8 cellular contexts compared by ENCODE assay signal in genomic region chr7:140506788-140507464, GRCh38. TPM values are rescaled to one million over a fixed set of nuclear protein-coding genes. Genes with fewer than 3 reads are reported as not detected.
DNase-seq lines count a peak whose midpoint lies in the region; ATAC-seq and TF ChIP-seq lines count a peak whose summit lies in the region.

No MANE protein-coding gene starts in this region.

- no peak overlapping the region for H4K8ac ChIP-seq in mesenchymal stem cell (ENCODE audit: low read length)

- peak overlapping the region; percentile 22 to 79 for H2BK12ac ChIP-seq in mesenchymal stem cell (ENCODE audit: low read length in 2 of 2)

- peak; percentile 94 for DNase-seq in NCI-H1105 (lab: John Stamatoyannopoulos, UW)
- DNase-seq in astrocyte of the cerebellum (ENCODE audit: low read depth): peak; percentile 40
- peak; percentile 77 for DNase-seq in mesenchymal stem cell
- no peak for DNase-seq in Karpas-422
- DNase-seq in COLO829 (ENCODE audit: low spot score): no peak
- no peak for DNase-seq in kidney glomerular epithelial cell (lab: John Stamatoyannopoulos, UW)

- peaks cover 12% of the 10 kb centered on the region for H3K4me1 ChIP-seq in BLaER1
- peaks cover 11% of the 10 kb centered on the region for H3K4me1 ChIP-seq in mesenchymal stem cell (ENCODE audit: control insufficient read depth, insufficient read depth, low read depth, low read length)
- H3K4me1 ChIP-seq in Karpas-422 (ENCODE audit: low read length): no peaks in the 10 kb centered on the region

- H3K79me2 ChIP-seq in Karpas-422 (ENCODE audit: low read length): no peaks in the 10 kb centered on the region

- H4K20me1 ChIP-seq in BLaER1: no peaks in the 10 kb centered on the region
- H4K20me1 ChIP-seq in Karpas-422 (ENCODE audit: insufficient read depth, low read depth, low read length): no peaks in the 10 kb centered on the region

- H2AK5ac ChIP-seq in mesenchymal stem cell (ENCODE audit: low read length, severe bottlenecking): peak overlapping the region; percentile 95

- H3K4ac ChIP-seq in mesenchymal stem cell (ENCODE audit: low read depth in 1 of 2, low read length in 2 of 2): peak overlapping the region in 1 of 2 experiments; percentile 55

- 26% methylated on average over 5 of the region's 5 CpGs for WGBS in mesenchymal stem cell

- H3K27me3 ChIP-seq in BLaER1 (no peaks in the 10 kb centered on the region), mesenchymal stem cell (ENCODE audit: control insufficient read depth in 1 of 2, insufficient read depth in 1 of 2, low read length in 2 of 2) (no peaks in the 10 kb centered on the region), Karpas-422 (ENCODE audit: low read length) (no peaks in the 10 kb centered on the region)

- H3K4me2 ChIP-seq in BLaER1: peak overlapping the region; percentile 36
- H3K4me2 ChIP-seq in mesenchymal stem cell (ENCODE audit: low read length, poor library complexity, severe bottlenecking): peak overlapping the region; percentile 24
- no peak overlapping the region for H3K4me2 ChIP-seq in Karpas-422 (ENCODE audit: low read depth, low read length, poor library complexity, severe bottlenecking)

- no peaks in the 10 kb centered on the region for H3K9me2 ChIP-seq in Karpas-422 (replicated peaks; ENCODE audit: insufficient read depth, low read length)

- no peak overlapping the region for H3K27ac ChIP-seq in BLaER1
- H3K27ac ChIP-seq in mesenchymal stem cell (ENCODE audit: low read length, poor library complexity, severe bottlenecking): peak overlapping the region; percentile 64
- H3K27ac ChIP-seq in Karpas-422 (ENCODE audit: low read length): no peak overlapping the region

- H3K23ac ChIP-seq in mesenchymal stem cell (ENCODE audit: low read length in 2 of 2): no peak overlapping the region

- ATAC-seq in HG03097 (IDR thresholded peaks at IDR 0.05; ENCODE audit: low FRiP score, unreplicated experiment): no peak

- H3K9me3 ChIP-seq in BLaER1 (no peaks in the 10 kb centered on the region), mesenchymal stem cell (ENCODE audit: control insufficient read depth, low read length) (no peaks in the 10 kb centered on the region), Karpas-422 (ENCODE audit: low read length) (no peaks in the 10 kb centered on the region)

- H3K18ac ChIP-seq in mesenchymal stem cell (ENCODE audit: low read depth in 1 of 2, low read length in 2 of 2): peak overlapping the region; percentile 72 to 86

- no peak overlapping the region for H2BK5ac ChIP-seq in mesenchymal stem cell (ENCODE audit: low read depth, low read length, poor library complexity, severe bottlenecking)

- H3K4me3 ChIP-seq in BLaER1: no peak overlapping the region
- no peak overlapping the region for H3K4me3 ChIP-seq in astrocyte of the cerebellum (ENCODE audit: low read depth, low read length)
- H3K4me3 ChIP-seq in mesenchymal stem cell (ENCODE audit: insufficient read depth in 1 of 2, low read depth in 1 of 2, low read length in 2 of 2): no peak overlapping the region
- H3K4me3 ChIP-seq in Karpas-422 (ENCODE audit: low read length): no peak overlapping the region

- no peak overlapping the region for H4K91ac ChIP-seq in mesenchymal stem cell (ENCODE audit: low read length)

- H3K36me3 ChIP-seq in BLaER1 (no peaks in the 10 kb centered on the region), mesenchymal stem cell (ENCODE audit: control insufficient read depth in 1 of 2, insufficient read depth in 2 of 2, low read depth in 1 of 2, low read length in 2 of 2) (no peaks in the 10 kb centered on the region), Karpas-422 (ENCODE audit: insufficient read depth, low read length) (no peaks in the 10 kb centered on the region)

- no peak overlapping the region for H2BK15ac ChIP-seq in mesenchymal stem cell (ENCODE audit: low read depth, poor library complexity, severe bottlenecking)

- H2AFZ ChIP-seq in mesenchymal stem cell (ENCODE audit: low read depth, low read length) (no peak overlapping the region), Karpas-422 (ENCODE audit: low read length) (no peak overlapping the region)

- in situ Hi-C loops in astrocyte of the cerebellum (cut with HindIII; ENCODE audit: low sequenced_read_pairs): no loop called here

- H2BK120ac ChIP-seq in mesenchymal stem cell (ENCODE audit: low read depth, low read length): no peak overlapping the region

- H3K9ac ChIP-seq in BLaER1 (no peak overlapping the region), mesenchymal stem cell (ENCODE audit: low read length) (peak overlapping the region; percentile 32), Karpas-422 (ENCODE audit: low read length) (no peak overlapping the region)

- peak overlapping the region in 1 of 2 experiments; percentile 61 for H3K14ac ChIP-seq in mesenchymal stem cell (ENCODE audit: low read length in 2 of 2)

- peak; percentile 42 for TF ChIP-seq CTCF in astrocyte of the cerebellum (IDR thresholded peaks at IDR 0.05; ENCODE audit: low read depth, low read length, missing control alignments)

- H3K79me1 ChIP-seq in mesenchymal stem cell (replicated peaks; ENCODE audit: low read length, poor library complexity, severe bottlenecking): no peaks in the 10 kb centered on the region

RNA-seq across cellular contexts. Expression of gene MKRN1, which starts 27.6 kb away (rescaled TPM):
- polyA plus RNA-seq in mesenchymal stem cell (2013, experiment 1 of 2): 80.4 TPM
- 73.1 TPM for polyA plus RNA-seq in mesenchymal stem cell (2013, experiment 2 of 2)
- 68.8 and 89.3 TPM in 2 replicates for total RNA-seq in Karpas-422 (2014; rRNA removed; shearing (Covaris generic); ENCODE audit: low replicate concordance)

Comparison
In these comparisons a context has a peak if more than half of its experiments do, and no peak if none do; other contexts are left out.
1. DNase-seq: peak in NCI-H1105 (single experiment), astrocyte of the cerebellum (single experiment) and mesenchymal stem cell (single experiment); none in Karpas-422 (single experiment), COLO829 (single experiment) and kidney glomerular epithelial cell (single experiment).